Comparison of ENCODE assay signal across 16 cellular contexts in the genomic region with DNA sequence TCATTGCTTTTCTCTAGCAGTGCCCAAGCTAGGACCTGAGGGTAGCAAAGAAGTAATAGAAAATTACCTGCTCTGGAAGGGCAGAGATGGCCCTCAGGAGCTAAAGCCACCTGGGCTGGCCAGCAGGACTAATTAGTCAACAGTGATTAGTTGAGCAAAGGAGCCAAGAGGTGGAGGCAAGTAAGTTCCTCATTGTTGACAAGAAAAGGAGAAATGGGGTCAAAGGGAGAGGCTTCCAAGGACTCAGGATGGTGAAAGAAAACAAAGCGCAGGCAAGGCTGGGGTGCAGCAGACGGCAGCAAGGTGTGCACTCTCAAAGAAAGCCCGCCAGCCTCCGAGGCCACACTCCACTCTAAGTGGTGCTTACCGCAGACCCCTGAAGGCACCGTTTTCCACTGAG.
"Had no signal": no experiment of that assay in that cellular context is flagged by ENCODE, and none has a peak within 500 bp of the region (broad histone marks: within the 10 kb centered on the region; RNA-seq: fewer than 3 reads in every experiment).

No MANE protein-coding gene starts in this region.

- ATAC-seq: body of pancreas; effector memory CD8-positive, alpha-beta T cell; gastroesophageal sphincter; natural killer cell treated with Interleukin-12 subunit alpha and Interleukin-12 subunit beta and Interleukin-15 and Interleukin-18, amount 100 ng/mL, for 72 hours; stimulated activated naive CD8-positive, alpha-beta T cell treated with anti-CD3 and anti-CD28 coated beads, Interleukin-15, Interleukin-2, amounts not matched to agents 100 U/mL and 50 U/mL, for 24 hours had no signal

- DNase-seq: activated B cell treated with CpG ODN at 0.5 μM for 24 hours; activated CD4-positive, alpha-beta T cell treated with anti-CD3 and anti-CD28 coated beads, Interleukin-2, amount 10 ng/mL, durations not matched to agents 7 days and 5 days; activated CD8-positive, alpha-beta memory T cell treated with anti-CD3 and anti-CD28 coated beads for 24 hours; body of pancreas; effector memory CD8-positive, alpha-beta T cell; kidney; left ventricle myocardium superior; mesenchymal stem cell; stimulated activated CD4-positive, alpha-beta T cell treated with anti-CD3 and anti-CD28 coated beads, Interleukin-4, amount 100 ng/mL, for 1 hour; stimulated activated CD8-positive, alpha-beta memory T cell treated with anti-CD3 and anti-CD28 coated beads, Interleukin-4, amount 100 ng/mL, for 48 hours; stimulated activated naive CD8-positive, alpha-beta T cell treated with anti-CD3 and anti-CD28 coated beads, Interleukin-15, Interleukin-2, amounts not matched to agents 100 U/mL and 50 U/mL, for 24 hours had no signal

- H3K4me3 Mint-ChIP-seq: activated B cell treated with CpG ODN at 0.5 μM for 24 hours; activated CD4-positive, alpha-beta T cell treated with anti-CD3 and anti-CD28 coated beads, Interleukin-2, amount 10 ng/mL, durations not matched to agents 7 days and 5 days; natural killer cell treated with Interleukin-12 subunit alpha and Interleukin-12 subunit beta and Interleukin-15 and Interleukin-18, amount 100 ng/mL, for 72 hours had no signal

- H3K4me3 ChIP-seq: body of pancreas, gastroesophageal sphincter had no signal

- H3K27me3 Mint-ChIP-seq: activated naive CD4-positive, alpha-beta T cell treated with anti-CD3 and anti-CD28 coated beads, Interleukin-2, amount 50 U/mL, for 24 hours had no signal

- H3K36me3 ChIP-seq: gastroesophageal sphincter had no signal

- H3K9me3 Mint-ChIP-seq: activated B cell treated with CpG ODN at 0.5 μM for 24 hours; activated CD4-positive, alpha-beta T cell treated with anti-CD3 and anti-CD28 coated beads, Interleukin-2, amount 10 ng/mL, durations not matched to agents 7 days and 5 days; activated naive CD4-positive, alpha-beta T cell treated with anti-CD3 and anti-CD28 coated beads, Interleukin-2, amount 50 U/mL, for 24 hours; activated T-helper 2 cell treated with anti-CD3 and anti-CD28 coated beads, Interferon-gamma antibody, Interleukin-2, Interleukin-4, amounts not matched to agents 10 μg/mL and 5 μg/mL and 100 μg/mL, durations not matched to agents 14 hours and 24 hours and 36 hours; central memory CD8-positive, alpha-beta T cell; effector memory CD8-positive, alpha-beta T cell; natural killer cell treated with Interleukin-12 subunit alpha and Interleukin-12 subunit beta and Interleukin-15 and Interleukin-18, amount 100 ng/mL, for 72 hours had no signal

- H3K9me3 ChIP-seq: body of pancreas, gastroesophageal sphincter had no signal

- H3K27me3 ChIP-seq: body of pancreas, gastroesophageal sphincter had no signal

- H3K27ac Mint-ChIP-seq: activated B cell treated with CpG ODN at 0.5 μM for 24 hours; activated CD4-positive, alpha-beta T cell treated with anti-CD3 and anti-CD28 coated beads, Interleukin-2, amount 10 ng/mL, durations not matched to agents 7 days and 5 days; activated naive CD4-positive, alpha-beta T cell treated with anti-CD3 and anti-CD28 coated beads, Interleukin-2, amount 50 U/mL, for 24 hours; activated T-helper 2 cell treated with anti-CD3 and anti-CD28 coated beads, Interferon-gamma antibody, Interleukin-2, Interleukin-4, amounts not matched to agents 10 μg/mL and 5 μg/mL and 100 μg/mL, durations not matched to agents 14 hours and 24 hours and 36 hours; natural killer cell treated with Interleukin-12 subunit alpha and Interleukin-12 subunit beta and Interleukin-15 and Interleukin-18, amount 100 ng/mL, for 72 hours had no signal

- H3K36me3 Mint-ChIP-seq: activated naive CD4-positive, alpha-beta T cell treated with anti-CD3 and anti-CD28 coated beads, Interleukin-2, amount 50 U/mL, for 24 hours; natural killer cell treated with Interleukin-12 subunit alpha and Interleukin-12 subunit beta and Interleukin-15 and Interleukin-18, amount 100 ng/mL, for 72 hours had no signal
